Comparison of ENCODE assay signal across 20 cellular contexts in the genomic region with DNA sequence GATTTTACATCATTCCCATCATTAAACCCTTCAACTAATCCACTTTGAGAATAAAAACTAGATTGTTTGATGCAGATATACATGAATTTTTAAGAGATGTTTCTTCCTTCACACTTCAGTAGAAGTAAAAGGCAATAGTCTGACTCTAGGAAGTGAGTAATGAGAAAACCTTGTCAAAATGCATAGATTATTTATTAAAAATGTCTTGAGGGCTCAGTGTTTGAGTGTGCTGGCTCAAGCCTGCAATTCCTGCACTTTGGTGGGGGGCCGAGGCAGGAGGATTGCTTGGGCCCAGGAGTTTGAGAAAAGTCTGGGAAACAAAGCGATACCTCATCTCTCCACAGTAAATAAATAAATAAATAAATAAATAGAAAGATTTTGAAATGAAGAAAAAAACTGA.
A peak's percentile ranks its signal among the peaks of the same experiment; 100 is the strongest.
DNase-seq lines count a peak whose midpoint lies in the region; ATAC-seq and TF ChIP-seq lines count a peak whose summit lies in the region.
"Had no signal": no experiment of that assay in that cellular context is flagged by ENCODE, and none has a peak within 500 bp of the region (broad histone marks: within the 10 kb centered on the region; RNA-seq: fewer than 3 reads in every experiment).

No MANE protein-coding gene starts in this region.

- WGBS in mammary epithelial cell (ENCODE audit: low coverage, missing lambda C conversion rate), result 86% methylated on average over 2 of the region's 2 CpGs

- no peaks in the 10 kb centered on the region for H3K4me1 ChIP-seq in mammary epithelial cell (ENCODE audit: insufficient read depth, low read length)
- H3K4me1 ChIP-seq: A549 had no signal

- DNase-seq in ELR (ENCODE audit: low read depth) (peak; percentile 21), SK-N-MC (ENCODE audit: low read depth, low spot score) (no peak), iris pigment epithelial cell (ENCODE audit: low read depth) (peak; percentile 3), renal cortical epithelial cell (ENCODE audit: low read depth) (peak; percentile 61), T1000 (lab: John Stamatoyannopoulos, UW) (no peak), mammary epithelial cell (no peak), NCI-H446 treated with DMSO at 0.1 percent for 48 hours (lab: John Stamatoyannopoulos, UW) (no peak)
- DNase-seq: Calu3; CD8-positive, alpha-beta T cell; DMS53; DND-41; GDM1; GOT3; H7; IMR-90 had no signal

- no peak overlapping the region for H3K4me2 ChIP-seq in mammary epithelial cell (ENCODE audit: insufficient read depth, low read depth, low read length)
- H3K4me2 ChIP-seq: A549; BLaER1 treated with 17β-estradiol and CSF1 and Interleukin-3, amounts not matched to agents 10 nM and 100 nM had no signal

- no peaks in the 10 kb centered on the region for H4K20me1 ChIP-seq in mammary epithelial cell (ENCODE audit: insufficient read depth, low read length)
- H4K20me1 ChIP-seq: BLaER1 treated with 17β-estradiol and CSF1 and Interleukin-3, amounts not matched to agents 10 nM and 100 nM had no signal

- no peak for TF ChIP-seq CTCF in mammary epithelial cell (conservative IDR thresholded peaks at IDR 0.05 in 1 of 2, IDR thresholded peaks at IDR 0.05 in 1 of 2; ENCODE audit: extremely low read depth in 1 of 2, insufficient read depth in 1 of 2, low read depth in 1 of 2, low read length in 2 of 2)

- no peak overlapping the region for H2AFZ ChIP-seq in mammary epithelial cell (ENCODE audit: low read depth, low read length)

- BruUV-seq in mammary epithelial cell (replicated peaks; lab: Mats Ljungman, UMichigan), result no TSS peak

- CTCF ChIA-PET in mammary epithelial cell (lab: Charles Lee; ENCODE audit: low non-redundant PET), result no interaction called here

- no peaks in the 10 kb centered on the region for H3K27me3 ChIP-seq in mammary epithelial cell (ENCODE audit: insufficient read depth, low read length)
- H3K27me3 ChIP-seq: BLaER1 treated with 17β-estradiol and CSF1 and Interleukin-3, amounts not matched to agents 10 nM and 100 nM had no signal

- H3K36me3 ChIP-seq in SK-N-MC (ENCODE audit: insufficient read depth, low read length) (peaks cover 9% of the 10 kb centered on the region; the same call in 1 of the 2 replicates), mammary epithelial cell (ENCODE audit: insufficient read depth, low read length) (no peaks in the 10 kb centered on the region)
- H3K36me3 ChIP-seq: BLaER1 treated with 17β-estradiol and CSF1 and Interleukin-3, amounts not matched to agents 10 nM and 100 nM had no signal

- no peaks in the 10 kb centered on the region for H3K79me2 ChIP-seq in mammary epithelial cell (ENCODE audit: insufficient read depth, low read length)

- in situ Hi-C loops in mammary epithelial cell (cut with MboI; ENCODE audit: low sequenced_read_pairs in 2 of 2), result no loop called here

- dilution Hi-C loops in mammary epithelial cell (cut with HindIII; ENCODE audit: low sequenced_read_pairs), result no loop called here

- H3K27ac ChIP-seq in SK-N-MC (peak overlapping the region; percentile 29; the same call in 1 of the 2 replicates), mammary epithelial cell (ENCODE audit: insufficient read depth, low read depth, low read length) (no peak overlapping the region)
- H3K27ac ChIP-seq: A549; BLaER1 treated with 17β-estradiol and CSF1 and Interleukin-3, amounts not matched to agents 10 nM and 100 nM; HL-60 had no signal

- no peak overlapping the region for H3K4me3 ChIP-seq in SK-N-MC
- H3K4me3 ChIP-seq in mammary epithelial cell (replicated peaks in 1 of 3; ENCODE audit: insufficient read depth in 1 of 3, low read depth in 2 of 3, low read length in 3 of 3), result no peak overlapping the region
- H3K4me3 ChIP-seq: A549; BLaER1 treated with 17β-estradiol and CSF1 and Interleukin-3, amounts not matched to agents 10 nM and 100 nM; K562 had no signal

- ATAC-seq in HG02642 (IDR thresholded peaks at IDR 0.05; ENCODE audit: poor library complexity, unreplicated experiment), result no peak
- ATAC-seq: A549; CD8-positive, alpha-beta T cell; K562 had no signal

- H3K9me3 ChIP-seq in SK-N-MC (ENCODE audit: low read depth, low read length), result no peaks in the 10 kb centered on the region
- H3K9me3 ChIP-seq in mammary epithelial cell (replicated peaks; ENCODE audit: insufficient read depth, low read length), result no peaks in the 10 kb centered on the region
- H3K9me3 ChIP-seq: A549; BLaER1 treated with 17β-estradiol and CSF1 and Interleukin-3, amounts not matched to agents 10 nM and 100 nM had no signal

- H3K9ac ChIP-seq in SK-N-MC (ENCODE audit: insufficient read length) (no peak overlapping the region), mammary epithelial cell (ENCODE audit: insufficient read depth, low read length) (no peak overlapping the region)
- H3K9ac ChIP-seq: BLaER1 treated with 17β-estradiol and CSF1 and Interleukin-3, amounts not matched to agents 10 nM and 100 nM had no signal

- intact Hi-C loops in mammary epithelial cell (cut with micrococcal nuclease), result no loop called here

Comparison
In these comparisons a context has a peak if more than half of its experiments do, and no peak if none do; other contexts are left out.
1. DNase-seq: peak in ELR (single experiment), iris pigment epithelial cell (single experiment) and renal cortical epithelial cell (single experiment); none in SK-N-MC (single experiment), T1000 (single experiment), mammary epithelial cell (single experiment) and NCI-H446 treated with DMSO at 0.1 percent for 48 hours (single experiment).